ENCODE assay signal across 8 cellular contexts in the genomic region with DNA sequence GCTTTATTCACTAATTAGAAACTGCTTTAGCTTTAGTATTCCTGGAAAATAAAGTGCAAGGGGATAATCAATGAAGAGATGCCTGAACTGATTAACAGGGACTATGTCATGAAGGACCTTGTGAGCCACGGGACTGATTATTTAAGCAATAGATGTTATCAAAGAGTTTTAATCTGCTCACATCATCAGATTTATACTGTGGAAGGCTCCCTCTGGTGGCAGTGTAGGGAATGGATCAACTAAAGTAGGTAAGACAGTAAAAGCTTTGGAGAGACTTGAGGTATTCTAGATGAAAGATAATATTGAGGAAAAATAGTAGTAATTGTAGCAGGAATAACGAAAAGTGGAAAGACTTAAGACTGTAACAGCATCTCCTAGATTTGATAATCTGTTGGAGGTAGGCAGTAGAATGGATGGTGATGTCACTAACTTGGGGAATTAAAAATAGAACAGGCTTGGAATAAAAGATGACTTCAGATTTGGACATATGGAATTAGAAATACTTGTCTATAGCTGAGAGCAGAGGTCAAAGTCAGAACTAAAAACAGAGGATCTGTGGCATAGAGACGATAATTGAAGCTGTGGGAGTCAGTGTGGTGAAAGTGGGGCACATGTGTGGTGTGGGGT.
DNase-seq lines count a peak whose midpoint lies in the region; ATAC-seq, FAIRE-seq and TF ChIP-seq lines count a peak whose summit lies in the region.

No MANE protein-coding gene starts in this region.

- DNase-seq in SIG-M5 treated with dmso at 0.1 percent for 504 hours (lab: John Stamatoyannopoulos, UW; ENCODE audit: unreplicated experiment) (peak; percentile 52), SIG-M5 (lab: John Stamatoyannopoulos, UW) (no peak), NCI-H128 (lab: John Stamatoyannopoulos, UW; ENCODE audit: unreplicated experiment) (peak; percentile 20), tibial artery (no peak)
- peak; percentile 20 for DNase-seq in activated CD4-positive, alpha-beta memory T cell treated with anti-CD3 and anti-CD28 coated beads, Interleukin-2, amount 10 ng/mL, durations not matched to agents 7 days and 5 days
- no peak for DNase-seq in stimulated activated effector memory CD8-positive, alpha-beta T cell treated with anti-CD3 and anti-CD28 coated beads, Interleukin-12 subunit alpha, Interleukin-12 subunit beta, amount 100 ng/mL, for 72 hours (ENCODE audit: low spot score in 2 of 2)

- no peaks in the 10 kb centered on the region for H3K27me3 ChIP-seq in tibial artery

- POLR2A ChIA-PET in activated CD4-positive, alpha-beta memory T cell treated with anti-CD3 and anti-CD28 coated beads, Interleukin-2, amount 10 ng/mL, durations not matched to agents 7 days and 5 days (lab: Charles Lee): no interaction called here

- H3K27me3 Mint-ChIP-seq in activated CD4-positive, alpha-beta memory T cell treated with anti-CD3 and anti-CD28 coated beads, Interleukin-2, amount 10 ng/mL, durations not matched to agents 7 days and 5 days: no peaks in the 10 kb centered on the region

- no peaks in the 10 kb centered on the region for H3K9me3 Mint-ChIP-seq in activated CD4-positive, alpha-beta memory T cell treated with anti-CD3 and anti-CD28 coated beads, Interleukin-2, amount 10 ng/mL, durations not matched to agents 7 days and 5 days
- H3K9me3 Mint-ChIP-seq in stimulated activated effector memory CD8-positive, alpha-beta T cell treated with anti-CD3 and anti-CD28 coated beads, Interleukin-12 subunit alpha, Interleukin-12 subunit beta, amount 100 ng/mL, for 72 hours: no peaks in the 10 kb centered on the region

- CTCF ChIA-PET in activated CD4-positive, alpha-beta memory T cell treated with anti-CD3 and anti-CD28 coated beads, Interleukin-2, amount 10 ng/mL, durations not matched to agents 7 days and 5 days (lab: Charles Lee): interaction anchor here (1.2 to 1.5 kb wide), 2 partner anchors 37 to 935 kb away, joined by 3 to 8 read pairs; no protein-coding TSS in a partner anchor

- no peak overlapping the region for H3K27ac ChIP-seq in tibial artery

- H3K9me3 ChIP-seq in tibial artery: no peaks in the 10 kb centered on the region

- H3K4me1 ChIP-seq in tibial artery: no peaks in the 10 kb centered on the region

- peak; percentile 79 for ATAC-seq in GM21619 (IDR thresholded peaks at IDR 0.05; ENCODE audit: unreplicated experiment)
- no peak for ATAC-seq in stimulated activated effector memory CD8-positive, alpha-beta T cell treated with anti-CD3 and anti-CD28 coated beads, Interleukin-12 subunit alpha, Interleukin-12 subunit beta, amount 100 ng/mL, for 72 hours

- peak; percentile 97 for FAIRE-seq in islet of Langerhans (lab: Jason Lieb, UNC)

- H3K36me3 ChIP-seq in tibial artery: no peaks in the 10 kb centered on the region

- H3K4me3 Mint-ChIP-seq in activated CD4-positive, alpha-beta memory T cell treated with anti-CD3 and anti-CD28 coated beads, Interleukin-2, amount 10 ng/mL, durations not matched to agents 7 days and 5 days: no peak overlapping the region
- H3K4me3 Mint-ChIP-seq in stimulated activated effector memory CD8-positive, alpha-beta T cell treated with anti-CD3 and anti-CD28 coated beads, Interleukin-12 subunit alpha, Interleukin-12 subunit beta, amount 100 ng/mL, for 72 hours: no peak overlapping the region

- intact Hi-C loops in tibial artery (cut with DNase I; ENCODE audit: low total_unique reads): no loop called here

- peak; percentile 43 to 63 for TF ChIP-seq CTCF in tibial artery (IDR thresholded peaks at IDR 0.05)

- no peaks in the 10 kb centered on the region for H3K4me1 Mint-ChIP-seq in activated CD4-positive, alpha-beta memory T cell treated with anti-CD3 and anti-CD28 coated beads, Interleukin-2, amount 10 ng/mL, durations not matched to agents 7 days and 5 days
- no peaks in the 10 kb centered on the region for H3K4me1 Mint-ChIP-seq in stimulated activated effector memory CD8-positive, alpha-beta T cell treated with anti-CD3 and anti-CD28 coated beads, Interleukin-12 subunit alpha, Interleukin-12 subunit beta, amount 100 ng/mL, for 72 hours

- H3K27ac Mint-ChIP-seq in activated CD4-positive, alpha-beta memory T cell treated with anti-CD3 and anti-CD28 coated beads, Interleukin-2, amount 10 ng/mL, durations not matched to agents 7 days and 5 days: no peak overlapping the region
- H3K27ac Mint-ChIP-seq in stimulated activated effector memory CD8-positive, alpha-beta T cell treated with anti-CD3 and anti-CD28 coated beads, Interleukin-12 subunit alpha, Interleukin-12 subunit beta, amount 100 ng/mL, for 72 hours: no peak overlapping the region

- H3K4me3 ChIP-seq in tibial artery: no peak overlapping the region

- no peaks in the 10 kb centered on the region for H3K36me3 Mint-ChIP-seq in activated CD4-positive, alpha-beta memory T cell treated with anti-CD3 and anti-CD28 coated beads, Interleukin-2, amount 10 ng/mL, durations not matched to agents 7 days and 5 days (ENCODE audit: low read depth)
- H3K36me3 Mint-ChIP-seq in stimulated activated effector memory CD8-positive, alpha-beta T cell treated with anti-CD3 and anti-CD28 coated beads, Interleukin-12 subunit alpha, Interleukin-12 subunit beta, amount 100 ng/mL, for 72 hours: no peaks in the 10 kb centered on the region

Comparison
In these comparisons a context has a peak if more than half of its experiments do, and no peak if none do; other contexts are left out.
1. DNase-seq: peak in SIG-M5 treated with dmso at 0.1 percent for 504 hours (single experiment), NCI-H128 (single experiment) and activated CD4-positive, alpha-beta memory T cell treated with anti-CD3 and anti-CD28 coated beads, Interleukin-2, amount 10 ng/mL, durations not matched to agents 7 days and 5 days (single experiment); none in SIG-M5 (single experiment), tibial artery (0 of 2) and stimulated activated effector memory CD8-positive, alpha-beta T cell treated with anti-CD3 and anti-CD28 coated beads, Interleukin-12 subunit alpha, Interleukin-12 subunit beta, amount 100 ng/mL, for 72 hours (0 of 2).